In genomic region chr7:116249969-116250553, GRCh38 we compare ENCODE assay signal across 8 cellular contexts. TPM values are rescaled to one million over a fixed set of nuclear protein-coding genes. Genes with fewer than 3 reads are reported as not detected.
A peak's percentile ranks its signal among the peaks of the same experiment; 100 is the strongest.
DNase-seq lines count a peak whose midpoint lies in the region; ATAC-seq and TF ChIP-seq lines count a peak whose summit lies in the region.

No MANE protein-coding gene starts in this region.

- ATAC-seq in GM18868 (IDR thresholded peaks at IDR 0.05; ENCODE audit: unreplicated experiment), result peak; percentile 83
- no peak for ATAC-seq in omental fat pad (ENCODE audit: low FRiP score)

- TF ChIP-seq CTCF in BE2C (IDR thresholded peaks at IDR 0.05; ENCODE audit: low read depth, low read length), result peak; percentile 45
- TF ChIP-seq CTCF in choroid plexus epithelial cell (conservative IDR thresholded peaks at IDR 0.05; ENCODE audit: low read depth, low read length), result peak; percentile 79
- TF ChIP-seq CTCF in nephron (IDR thresholded peaks at IDR 0.05; ENCODE audit: unreplicated experiment in 3 of 3), result peak; percentile 20 to 44 (median 30)
- TF ChIP-seq CTCF in omental fat pad (IDR thresholded peaks at IDR 0.05), result no peak

- no peak overlapping the region for H3K27ac Mint-ChIP-seq in nephron

- no peak overlapping the region for H3K4me3 ChIP-seq in BE2C (ENCODE audit: low read depth, low read length)
- no peak overlapping the region for H3K4me3 ChIP-seq in choroid plexus epithelial cell (ENCODE audit: low read depth, low read length)

- H3K36me3 Mint-ChIP-seq in nephron (ENCODE audit: low read depth), result peaks cover 73% of the 10 kb centered on the region

- H3K36me3 ChIP-seq in BE2C, result no peaks in the 10 kb centered on the region

- DNase-seq in BE2C, result peak; percentile 13
- DNase-seq in M059J (ENCODE audit: low read depth), result peak; percentile 53
- peak; percentile 85 for DNase-seq in choroid plexus epithelial cell (ENCODE audit: low read depth)
- no peak for DNase-seq in NCI-H2081 (lab: John Stamatoyannopoulos, UW)
- no peak for DNase-seq in NCI-H1694 treated with DMSO at 0.1 percent for 48 hours (lab: John Stamatoyannopoulos, UW)
- DNase-seq in omental fat pad (ENCODE audit: low spot score), result no peak

- H3K27me3 ChIP-seq in BE2C, result no peaks in the 10 kb centered on the region; the same call in 1 of the 2 replicates

- no peaks in the 10 kb centered on the region for H3K4me1 ChIP-seq in BE2C

- H3K4me1 Mint-ChIP-seq in nephron, result no peaks in the 10 kb centered on the region

- no peaks in the 10 kb centered on the region for H3K27me3 Mint-ChIP-seq in nephron (ENCODE audit: low read depth)

- H3K4me3 Mint-ChIP-seq in nephron, result no peak overlapping the region

- peaks cover 18% of the 10 kb centered on the region for H3K9me3 Mint-ChIP-seq in nephron

- no peaks in the 10 kb centered on the region for H3K9me3 ChIP-seq in BE2C

RNA-seq across cellular contexts. Expression of gene TES, which starts 39.7 kb away (rescaled TPM):
- not detected for polyA plus RNA-seq in BE2C (2012; ENCODE audit: insufficient read depth, insufficient read length, low read depth)
- total RNA-seq in M059J (2014; rRNA removed; shearing (Covaris generic)), result 0.20 TPM in 1 of 2 replicates, not detected in the other
- 10 to 100 TPM; 22.0 to 58.6 (median 35.8) TPM for total RNA-seq in omental fat pad

Comparison
In these comparisons a context has a peak if more than half of its experiments do, and no peak if none do; other contexts are left out.
1. DNase-seq: peak in BE2C (single experiment), M059J (single experiment) and choroid plexus epithelial cell (single experiment); none in NCI-H2081 (0 of 2), NCI-H1694 treated with DMSO at 0.1 percent for 48 hours (single experiment) and omental fat pad (single experiment).
2. CTCF ChIP-seq: peak in BE2C (single experiment), choroid plexus epithelial cell (single experiment) and nephron (3 of 3); none in omental fat pad (0 of 3).
3. RNA of gene TES, which starts 39.7 kb away (total RNA-seq): 22.0 to 58.6 TPM in omental fat pad; 0.20 TPM in M059J; every median in the first group is over 10 times any median in the second.